In the genomic region with DNA sequence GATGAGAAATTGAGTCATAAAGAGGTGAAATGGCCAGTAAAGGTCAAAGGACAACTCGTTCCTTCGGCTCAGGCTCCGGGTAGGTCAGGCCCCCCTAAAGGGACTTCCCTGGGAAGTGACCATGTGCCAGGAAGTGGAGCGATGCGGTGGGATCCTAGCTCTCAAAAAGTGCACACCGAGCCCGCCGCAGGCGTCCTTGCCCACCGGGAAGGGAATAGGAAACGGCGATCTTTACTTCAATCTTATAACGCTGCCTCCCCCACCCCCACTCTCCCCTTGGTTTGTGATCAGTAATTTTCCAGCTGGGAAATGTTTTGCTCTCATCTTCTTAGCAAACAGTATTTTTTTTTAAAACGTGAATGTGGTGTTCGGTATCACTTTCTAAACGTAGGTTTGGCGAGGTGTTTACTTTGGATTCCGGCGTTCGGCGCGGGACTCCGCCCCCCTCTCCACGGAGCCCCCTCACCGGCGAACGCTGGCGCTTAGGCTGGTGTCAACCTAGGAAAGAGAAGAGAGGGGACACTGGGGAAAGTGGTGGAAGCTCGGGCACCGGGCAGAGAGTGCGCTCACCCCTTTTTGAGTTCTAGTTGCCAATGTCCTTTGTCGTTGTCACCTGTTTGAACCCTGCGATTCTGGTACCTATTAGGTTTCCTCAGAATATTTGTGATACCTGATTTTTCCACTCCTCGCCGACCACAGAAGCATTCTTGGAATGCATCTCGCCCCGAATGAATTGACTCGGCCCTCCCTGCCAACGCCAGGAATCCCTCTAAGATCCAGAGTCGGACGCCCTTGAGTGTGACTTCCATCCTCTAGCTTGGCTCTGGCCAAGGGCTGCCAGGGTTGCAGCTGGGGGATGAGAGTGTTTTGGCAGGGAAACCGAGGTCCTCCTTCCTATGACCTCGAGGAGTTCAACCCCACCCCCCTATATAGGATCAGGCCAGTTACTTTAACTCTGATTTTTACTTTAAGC, we compare ENCODE assay signal across 9 cellular contexts. TPM values are rescaled to one million over a fixed set of nuclear protein-coding genes. Genes with fewer than 3 reads are reported as not detected.
DNase-seq lines count a peak whose midpoint lies in the region; FAIRE-seq and TF ChIP-seq lines count a peak whose summit lies in the region.
"Had no signal": no experiment of that assay in that cellular context is flagged by ENCODE, and none has a peak within 500 bp of the region (broad histone marks: within the 10 kb centered on the region; RNA-seq: fewer than 3 reads in every experiment).

No MANE protein-coding gene starts in this region.

- POLR2A ChIA-PET in activated CD4-positive, alpha-beta T cell treated with anti-CD3 and anti-CD28 coated beads, Interleukin-2, amount 10 ng/mL, durations not matched to agents 7 days and 5 days (lab: Charles Lee): no interaction called here

- peak overlapping the region; percentile 26 to 94 (median 92) for H3K27ac ChIP-seq in tibial nerve

- TF ChIP-seq EP300 in tibial nerve (IDR thresholded peaks at IDR 0.05): peak in 1 of 2 donors; percentile 45

- H3K27me3 Mint-ChIP-seq in activated CD4-positive, alpha-beta T cell treated with anti-CD3 and anti-CD28 coated beads, Interleukin-2, amount 10 ng/mL, durations not matched to agents 7 days and 5 days: peaks cover 58% of the 10 kb centered on the region
- H3K27me3 Mint-ChIP-seq in mesothelial cell of epicardium (ENCODE audit: low read depth): peaks cover 71% of the 10 kb centered on the region

- no peak for TF ChIP-seq CTCF in mesothelial cell of epicardium (IDR thresholded peaks at IDR 0.05; ENCODE audit: unreplicated experiment)
- no peak for TF ChIP-seq CTCF in tibial nerve (IDR thresholded peaks at IDR 0.05)

- DNase-seq in activated CD4-positive, alpha-beta T cell treated with anti-CD3 and anti-CD28 coated beads, Interleukin-2, amount 10 ng/mL, durations not matched to agents 7 days and 5 days: no peak
- no peak for DNase-seq in activated CD4-positive, alpha-beta T cell treated with anti-CD3 and anti-CD28 coated beads, Interleukin-2, amount 50 U/mL, for 1 hour
- DNase-seq in mesothelial cell of epicardium (ENCODE audit: low spot score in 2 of 2, unreplicated experiment in 2 of 2): peak in 1 of 2 experiments; percentile 50
- DNase-seq in tibial nerve (ENCODE audit: low spot score in 2 of 2): peak in 1 of 2 donors; percentile 62
- no peak for DNase-seq in GM12892 (ENCODE audit: insufficient read length)
- DNase-seq in NCI-H524 (lab: John Stamatoyannopoulos, UW): no peak
- no peak for DNase-seq in NOMO-1 (lab: John Stamatoyannopoulos, UW; ENCODE audit: unreplicated experiment in 2 of 2)

- peak overlapping the region; percentile 41 for H3K9ac ChIP-seq in endocrine pancreas (ENCODE audit: control insufficient read depth, insufficient read depth, low read length)

- WGBS in tibial nerve, 2 donors: 20% methylated on average over 43 of the region's 43 CpGs

- H3K4me3 Mint-ChIP-seq in activated CD4-positive, alpha-beta T cell treated with anti-CD3 and anti-CD28 coated beads, Interleukin-2, amount 10 ng/mL, durations not matched to agents 7 days and 5 days: peak overlapping the region; percentile 27
- H3K4me3 Mint-ChIP-seq in mesothelial cell of epicardium: peak overlapping the region; percentile 72

- H3K4me3 ChIP-seq in endocrine pancreas (ENCODE audit: control insufficient read depth, insufficient read depth, low read length): no peak overlapping the region
- peak overlapping the region; percentile 55 to 71 (median 69) for H3K4me3 ChIP-seq in tibial nerve

- H3K27ac Mint-ChIP-seq in activated CD4-positive, alpha-beta T cell treated with anti-CD3 and anti-CD28 coated beads, Interleukin-2, amount 10 ng/mL, durations not matched to agents 7 days and 5 days: peak overlapping the region; percentile 36
- peak overlapping the region; percentile 87 for H3K27ac Mint-ChIP-seq in mesothelial cell of epicardium

- no peaks in the 10 kb centered on the region for H3K9me3 Mint-ChIP-seq in activated CD4-positive, alpha-beta T cell treated with anti-CD3 and anti-CD28 coated beads, Interleukin-2, amount 10 ng/mL, durations not matched to agents 7 days and 5 days
- H3K9me3 Mint-ChIP-seq in mesothelial cell of epicardium: no peaks in the 10 kb centered on the region

- H3K36me3 ChIP-seq in endocrine pancreas (ENCODE audit: control insufficient read depth, insufficient read depth, low read length) (no peaks in the 10 kb centered on the region), tibial nerve (peaks cover 0 to 17% (median 0%) of the 10 kb centered on the region in 3 donors)

- FAIRE-seq in GM12892 (lab: Jason Lieb, UNC): no peak

- H3K9me3 ChIP-seq in endocrine pancreas (ENCODE audit: control insufficient read depth, low read length) (no peaks in the 10 kb centered on the region), tibial nerve (no peaks in the 10 kb centered on the region)

- no peaks in the 10 kb centered on the region for H3K4me1 ChIP-seq in endocrine pancreas (ENCODE audit: control insufficient read depth, insufficient read depth, low read length)
- peaks cover 0 to 32% (median 13%) of the 10 kb centered on the region in 4 donors for H3K4me1 ChIP-seq in tibial nerve

- H3K36me3 Mint-ChIP-seq in activated CD4-positive, alpha-beta T cell treated with anti-CD3 and anti-CD28 coated beads, Interleukin-2, amount 10 ng/mL, durations not matched to agents 7 days and 5 days (ENCODE audit: low read depth): no peaks in the 10 kb centered on the region
- no peaks in the 10 kb centered on the region for H3K36me3 Mint-ChIP-seq in mesothelial cell of epicardium
- H3K36me3 Mint-ChIP-seq: CD4-positive, CD25-positive, alpha-beta regulatory T cell had no signal

- H3K4me1 Mint-ChIP-seq in activated CD4-positive, alpha-beta T cell treated with anti-CD3 and anti-CD28 coated beads, Interleukin-2, amount 10 ng/mL, durations not matched to agents 7 days and 5 days: peaks cover 18% of the 10 kb centered on the region
- H3K4me1 Mint-ChIP-seq in mesothelial cell of epicardium: peaks cover 33% of the 10 kb centered on the region

- CTCF ChIA-PET in activated CD4-positive, alpha-beta T cell treated with anti-CD3 and anti-CD28 coated beads, Interleukin-2, amount 10 ng/mL, durations not matched to agents 7 days and 5 days (lab: Charles Lee): no interaction called here

- no peak for TF ChIP-seq POLR2A in tibial nerve (IDR thresholded peaks at IDR 0.05)
- no peak for TF ChIP-seq POLR2A in GM12892 (IDR thresholded peaks at IDR 0.05; ENCODE audit: low read depth, low read length)

- H3K27me3 ChIP-seq in endocrine pancreas (ENCODE audit: control insufficient read depth, insufficient read depth, low read length) (peaks cover 13% of the 10 kb centered on the region), tibial nerve (no peaks in the 10 kb centered on the region)

RNA-seq across cellular contexts. Expression of gene KLF4, which starts 1.8 kb away (rescaled TPM):
- under 1 TPM; 0.25 to 0.42 TPM for total RNA-seq in activated CD4-positive, alpha-beta T cell treated with anti-CD3 and anti-CD28 coated beads, Interleukin-2, amount 10 ng/mL, durations not matched to agents 7 days and 5 days
- 14.7 to 18.0 TPM (median 17.0 TPM) in 3 replicates for total RNA-seq in mesothelial cell of epicardium
- total RNA-seq in tibial nerve: 100 to 1,000 TPM in 2 of 4 donors, 10 to 100 TPM in 2; 90.6 to 123 (median 106) TPM
- 0.17 TPM for polyA plus RNA-seq in GM12892 (2012; ENCODE audit: missing spikeins)

Comparison
In these comparisons a context has a peak if more than half of its experiments do, and no peak if none do; other contexts are left out.
1. RNA of gene KLF4, which starts 1.8 kb away (total RNA-seq): 90.6 to 123 TPM in tibial nerve and 14.7 to 18.0 TPM in mesothelial cell of epicardium; 0.25 to 0.42 TPM in activated CD4-positive, alpha-beta T cell treated with anti-CD3 and anti-CD28 coated beads, Interleukin-2, amount 10 ng/mL, durations not matched to agents 7 days and 5 days; every median in the first group is over 10 times any median in the second.